8 cellular contexts compared by ENCODE assay signal in genomic region chr4:108762559-108763225, GRCh38. TPM values are rescaled to one million over a fixed set of nuclear protein-coding genes. Genes with fewer than 3 reads are reported as not detected.
DNase-seq lines count a peak whose midpoint lies in the region; ATAC-seq and TF ChIP-seq lines count a peak whose summit lies in the region.

Gene ETNPPL (minus strand): TSS chr4:108763053. CDS start chr4:108762898, 155 bp downstream.

- H2AK9ac ChIP-seq in IMR-90 (replicated peaks; ENCODE audit: low read depth, low read length, poor library complexity), result no peak within 1 kb of the TSS

- H4K20me1 ChIP-seq in IMR-90 (ENCODE audit: insufficient read depth, low read length), result no peaks in the 10 kb centered on the region

- intact Hi-C loops in IMR-90 (cut with micrococcal nuclease), result no loop called here

- H2BK120ac ChIP-seq in IMR-90 (ENCODE audit: low read depth, low read length), result no peak within 1 kb of the TSS

- TF ChIP-seq RAD21 in IMR-90 (IDR thresholded peaks at IDR 0.05; ENCODE audit: low read length), result no peak

- BruUV-seq in IMR-90 (replicated peaks; lab: Mats Ljungman, UMichigan), result no TSS peak

- no peak for TF ChIP-seq POLR2A in IMR-90 (IDR thresholded peaks at IDR 0.05; ENCODE audit: low read depth, low read length)

- no peak within 1 kb of the TSS for H3K14ac ChIP-seq in IMR-90 (replicated peaks; ENCODE audit: low read depth, low read length)

- WGBS in IMR-90 (ENCODE audit: extremely low coverage in 2 of 2, insufficient read length in 1 of 2), 2 experiments, result 2% methylated on average over 14 of the region's 61 CpGs; no CpG with 5 or more reads in 1 of the 2 experiments

- peak within 1 kb of the TSS; percentile 93 for H3K4me2 ChIP-seq in IMR-90 (ENCODE audit: low read depth, low read length)

- H3K9me3 ChIP-seq in IMR-90 (ENCODE audit: control insufficient read depth, insufficient read depth, low read length), result no peaks in the 10 kb centered on the region
- H3K9me3 ChIP-seq in neuron (ENCODE audit: low read length), result no peaks in the 10 kb centered on the region

- H2AFZ ChIP-seq in IMR-90 (replicated peaks; ENCODE audit: low read length, poor library complexity) (peak within 1 kb of the TSS; percentile 79), neuron (ENCODE audit: low read depth, low read length) (peak within 1 kb of the TSS; percentile 90)

- H3K27ac ChIP-seq in IMR-90 (ENCODE audit: insufficient read depth, low read length), result no peak within 1 kb of the TSS

- POLR2A ChIA-PET in IMR-90 (lab: Charles Lee; ENCODE audit: unreplicated experiment), result no interaction called here

- H3K9ac ChIP-seq in IMR-90 (ENCODE audit: low read depth, low read length), result no peak within 1 kb of the TSS

- no peak within 1 kb of the TSS for H3K56ac ChIP-seq in IMR-90 (ENCODE audit: extremely low read depth, insufficient read depth, low read length)

- TF ChIP-seq CTCF in IMR-90 (conservative IDR thresholded peaks at IDR 0.05; ENCODE audit: low read depth, low read length), result no peak

- dilution Hi-C loops in IMR-90 (cut with HindIII; ENCODE audit: low sequenced_read_pairs, unreplicated experiment), result no loop called here

- H4K91ac ChIP-seq in IMR-90 (ENCODE audit: insufficient read depth, low read depth, low read length), result no peak within 1 kb of the TSS

- peak; percentile 50 for DNase-seq in COLO668 (lab: John Stamatoyannopoulos, UW; ENCODE audit: unreplicated experiment)
- DNase-seq in IMR-90, result no peak
- DNase-seq in activated gamma-delta T cell treated with Interleukin-2 at 50 U/mL for 16 hours, result peak; percentile 6
- peak; percentile 23 for DNase-seq in germinal center (ENCODE audit: low spot score)
- no peak for DNase-seq in NCI-H2107 (lab: John Stamatoyannopoulos, UW)

- ATAC-seq in IMR-90 (ENCODE audit: low read depth) (peak; percentile 78), HG03520 (IDR thresholded peaks at IDR 0.05; ENCODE audit: unreplicated experiment) (no peak), GM21723 (IDR thresholded peaks at IDR 0.05; ENCODE audit: unreplicated experiment) (no peak)

- in situ Hi-C loops in IMR-90 (cut with MboI; ENCODE audit: low sequenced_read_pairs), result no loop called here

- H3K4me1 ChIP-seq in IMR-90 (ENCODE audit: control insufficient read depth, insufficient read depth, low read length), result no peaks in the 10 kb centered on the region
- peaks cover 6% of the 10 kb centered on the region for H3K4me1 ChIP-seq in neuron (ENCODE audit: insufficient read depth, low read length)

- H3K36me3 ChIP-seq in IMR-90 (ENCODE audit: control insufficient read depth, insufficient read depth, low read length) (no peaks in the 10 kb centered on the region), neuron (ENCODE audit: insufficient read depth, low read length) (no peaks in the 10 kb centered on the region)

- no peak within 1 kb of the TSS for H3K18ac ChIP-seq in IMR-90 (ENCODE audit: low read depth, low read length)

- no peak within 1 kb of the TSS for H4K8ac ChIP-seq in IMR-90 (ENCODE audit: low read depth in 2 of 2, low read length in 2 of 2)

- H3K23ac ChIP-seq in IMR-90 (ENCODE audit: low read depth, low read length), result no peak within 1 kb of the TSS

- CTCF ChIA-PET in IMR-90 (lab: Yijun Ruan, JAX), result interaction anchor here (0.6 kb wide), 1 partner anchor 13 kb away, joined by 3 read pairs; no protein-coding TSS in a partner anchor

- no peak within 1 kb of the TSS for H2BK20ac ChIP-seq in IMR-90 (ENCODE audit: low read depth, low read length)

- H3K9me1 ChIP-seq in IMR-90 (ENCODE audit: insufficient read depth, low read length), result no peaks in the 10 kb centered on the region

- H2BK15ac ChIP-seq in IMR-90 (ENCODE audit: low read depth, low read length), result no peak within 1 kb of the TSS

- H2AK5ac ChIP-seq in IMR-90 (ENCODE audit: low read depth, low read length), result no peak within 1 kb of the TSS

- peaks cover 21% of the 10 kb centered on the region for H3K27me3 ChIP-seq in IMR-90 (ENCODE audit: control insufficient read depth, insufficient read depth, low read length)
- H3K27me3 ChIP-seq in neuron (ENCODE audit: insufficient read depth, low read length), result peaks cover 38% of the 10 kb centered on the region

- H3K4me3 ChIP-seq in IMR-90 (ENCODE audit: insufficient read depth, low read depth, low read length) (peak within 1 kb of the TSS; percentile 43), neuron (ENCODE audit: low read length) (peak within 1 kb of the TSS; percentile 50)

- H3K4ac ChIP-seq in IMR-90 (ENCODE audit: low read depth, low read length), result no peak within 1 kb of the TSS

- H2BK5ac ChIP-seq in IMR-90 (ENCODE audit: low read depth, low read length, poor library complexity, severe bottlenecking), result no peak within 1 kb of the TSS

- no peaks in the 10 kb centered on the region for H3K79me1 ChIP-seq in IMR-90 (ENCODE audit: low read depth in 1 of 2, low read length in 2 of 2)

- H4K5ac ChIP-seq in IMR-90 (ENCODE audit: low read depth, low read length), result no peak within 1 kb of the TSS

TF ChIP-seq in IMR-90, 13 proteins besides CTCF, POLR2A, EP300 and RAD21:
- no peak for TF ChIP-seq RCOR1 (IDR thresholded peaks at IDR 0.05; ENCODE audit: insufficient replicate concordance, low read length)
- no peak for TF ChIP-seq BHLHE40 (IDR thresholded peaks at IDR 0.05; ENCODE audit: low read depth, low read length)
- no peak for TF ChIP-seq SMC3 (IDR thresholded peaks at IDR 0.05; ENCODE audit: low read depth, low read length)
- no peak for TF ChIP-seq FOS (IDR thresholded peaks at IDR 0.05; ENCODE audit: low read depth, low read length)
- no peak for TF ChIP-seq CHD1 (IDR thresholded peaks at IDR 0.05; ENCODE audit: low read depth, low read length)
- TF ChIP-seq, protein P1, sequence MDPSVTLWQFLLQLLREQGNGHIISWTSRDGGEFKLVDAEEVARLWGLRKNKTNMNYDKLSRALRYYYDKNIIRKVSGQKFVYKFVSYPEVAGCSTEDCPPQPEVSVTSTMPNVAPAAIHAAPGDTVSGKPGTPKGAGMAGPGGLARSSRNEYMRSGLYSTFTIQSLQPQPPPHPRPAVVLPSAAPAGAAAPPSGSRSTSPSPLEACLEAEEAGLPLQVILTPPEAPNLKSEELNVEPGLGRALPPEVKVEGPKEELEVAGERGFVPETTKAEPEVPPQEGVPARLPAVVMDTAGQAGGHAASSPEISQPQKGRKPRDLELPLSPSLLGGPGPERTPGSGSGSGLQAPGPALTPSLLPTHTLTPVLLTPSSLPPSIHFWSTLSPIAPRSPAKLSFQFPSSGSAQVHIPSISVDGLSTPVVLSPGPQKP (IDR thresholded peaks at IDR 0.05; ENCODE audit: borderline replicate concordance, low read depth, low read length), result no peak
- no peak for TF ChIP-seq MAFK (IDR thresholded peaks at IDR 0.05; ENCODE audit: low read depth, low read length)
- no peak for TF ChIP-seq MXI1 (IDR thresholded peaks at IDR 0.05; ENCODE audit: borderline replicate concordance, low read depth, low read length)
- TF ChIP-seq NFE2L2 (IDR thresholded peaks at IDR 0.05; ENCODE audit: low read depth, low read length), result no peak
- TF ChIP-seq CEBPB (IDR thresholded peaks at IDR 0.05; ENCODE audit: low read depth, low read length), result no peak
- TF ChIP-seq RFX5 (IDR thresholded peaks at IDR 0.05; ENCODE audit: low read depth, low read length), result no peak
- TF ChIP-seq MAZ (IDR thresholded peaks at IDR 0.05; ENCODE audit: borderline replicate concordance, low read depth, low read length), result no peak
- TF ChIP-seq, protein P2, sequence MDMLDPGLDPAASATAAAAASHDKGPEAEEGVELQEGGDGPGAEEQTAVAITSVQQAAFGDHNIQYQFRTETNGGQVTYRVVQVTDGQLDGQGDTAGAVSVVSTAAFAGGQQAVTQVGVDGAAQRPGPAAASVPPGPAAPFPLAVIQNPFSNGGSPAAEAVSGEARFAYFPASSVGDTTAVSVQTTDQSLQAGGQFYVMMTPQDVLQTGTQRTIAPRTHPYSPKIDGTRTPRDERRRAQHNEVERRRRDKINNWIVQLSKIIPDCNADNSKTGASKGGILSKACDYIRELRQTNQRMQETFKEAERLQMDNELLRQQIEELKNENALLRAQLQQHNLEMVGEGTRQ (IDR thresholded peaks at IDR 0.05; ENCODE audit: low read depth, low read length), result no peak

RNA-seq across cellular contexts. Expression of gene ETNPPL, which starts in this region (rescaled TPM):
- total RNA-seq in IMR-90 (2012; rRNA removed), result not detected in 2 replicates
- polyA plus RNA-seq in IMR-90 (2012; rRNA removed), result not detected in 2 replicates
- polyA plus RNA-seq in IMR-90 (2012; cell fraction: cytosol; rRNA removed), result not detected in 2 replicates
- polyA plus RNA-seq in IMR-90 (2012; cell fraction: nucleus; rRNA removed; ENCODE audit: low replicate concordance), result not detected in 2 replicates

Comparison
In these comparisons a context has a peak if more than half of its experiments do, and no peak if none do; other contexts are left out.
1. Peak in ATAC-seq, H3K4me3 ChIP-seq and H3K4me2 ChIP-seq in IMR-90; RNA of the gene not detected or under 1 TPM.
2. DNase-seq: peak in COLO668 (single experiment), activated gamma-delta T cell treated with Interleukin-2 at 50 U/mL for 16 hours (single experiment) and germinal center (single experiment); none in IMR-90 (single experiment) and NCI-H2107 (single experiment).